In the genomic region with DNA sequence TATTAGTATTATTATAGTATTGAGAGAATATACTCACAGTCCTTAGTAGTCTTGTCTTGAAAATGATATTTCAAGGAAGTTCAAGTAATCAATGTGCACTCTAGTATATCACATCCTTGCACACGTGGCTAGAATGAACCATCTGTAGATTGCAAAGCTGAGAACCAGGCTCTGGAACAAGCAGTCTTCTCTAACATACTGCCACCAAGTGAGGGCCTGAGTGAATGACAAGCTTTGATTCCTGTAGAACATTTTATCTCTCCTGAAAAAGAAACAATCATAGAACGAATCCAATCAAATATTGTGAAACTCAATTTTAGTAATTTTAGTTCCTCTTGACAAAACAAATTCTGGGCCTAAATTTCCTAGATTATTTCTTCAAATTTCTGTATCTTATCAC, we compare ENCODE assay signal across 11 cellular contexts. TPM values are rescaled to one million over a fixed set of nuclear protein-coding genes. Genes with fewer than 3 reads are reported as not detected.
A peak's percentile ranks its signal among the peaks of the same experiment; 100 is the strongest.
DNase-seq lines count a peak whose midpoint lies in the region; ATAC-seq and TF ChIP-seq lines count a peak whose summit lies in the region.
"Had no signal": no experiment of that assay in that cellular context is flagged by ENCODE, and none has a peak within 500 bp of the region (broad histone marks: within the 10 kb centered on the region; RNA-seq: fewer than 3 reads in every experiment).

No MANE protein-coding gene starts in this region.

- H3K27ac ChIP-seq in osteoblast (ENCODE audit: low read depth, low read length) = no peak overlapping the region
- H3K27ac ChIP-seq: BLaER1 had no signal

- no peaks in the 10 kb centered on the region for H4K20me1 ChIP-seq in osteoblast (ENCODE audit: insufficient read depth, low read length)
- H4K20me1 ChIP-seq: BLaER1 had no signal

- H3K9me3 ChIP-seq in osteoblast (ENCODE audit: low read depth, low read length) = no peaks in the 10 kb centered on the region
- H3K9me3 ChIP-seq: BLaER1 had no signal

- no peaks in the 10 kb centered on the region for H3K79me2 ChIP-seq in osteoblast (ENCODE audit: insufficient read depth, low read length)

- CTCF ChIA-PET in activated CD4-positive, alpha-beta T cell treated with anti-CD3 and anti-CD28 coated beads, Interleukin-2, amount 10 ng/mL, durations not matched to agents 7 days and 5 days (lab: Charles Lee) = no interaction called here

- H3K27ac Mint-ChIP-seq in activated CD4-positive, alpha-beta T cell treated with anti-CD3 and anti-CD28 coated beads, Interleukin-2, amount 10 ng/mL, durations not matched to agents 7 days and 5 days = no peak overlapping the region
- H3K27ac Mint-ChIP-seq: activated B cell treated with CpG ODN at 0.5 μM for 24 hours, naive B cell had no signal

- H3K4me1 ChIP-seq in osteoblast (ENCODE audit: insufficient read depth, low read length) = no peaks in the 10 kb centered on the region
- H3K4me1 ChIP-seq: BLaER1 had no signal

- H2AFZ ChIP-seq in osteoblast (ENCODE audit: low read length) = no peak overlapping the region

- no peak for ATAC-seq in GM21515 (IDR thresholded peaks at IDR 0.05; ENCODE audit: unreplicated experiment)

- H3K4me1 Mint-ChIP-seq in activated CD4-positive, alpha-beta T cell treated with anti-CD3 and anti-CD28 coated beads, Interleukin-2, amount 10 ng/mL, durations not matched to agents 7 days and 5 days = no peaks in the 10 kb centered on the region
- H3K4me1 Mint-ChIP-seq: activated B cell treated with CpG ODN at 0.5 μM for 24 hours, naive B cell had no signal

- H3K9me3 Mint-ChIP-seq in activated CD4-positive, alpha-beta T cell treated with anti-CD3 and anti-CD28 coated beads, Interleukin-2, amount 10 ng/mL, durations not matched to agents 7 days and 5 days = no peaks in the 10 kb centered on the region
- H3K9me3 Mint-ChIP-seq: activated B cell treated with CpG ODN at 0.5 μM for 24 hours, naive B cell had no signal

- H3K36me3 Mint-ChIP-seq in activated CD4-positive, alpha-beta T cell treated with anti-CD3 and anti-CD28 coated beads, Interleukin-2, amount 10 ng/mL, durations not matched to agents 7 days and 5 days (ENCODE audit: low read depth) = no peaks in the 10 kb centered on the region
- H3K36me3 Mint-ChIP-seq: naive B cell had no signal

- no peak overlapping the region for H3K4me3 ChIP-seq in osteoblast (ENCODE audit: insufficient read depth, low read length)
- H3K4me3 ChIP-seq: BLaER1 had no signal

- DNase-seq in NCI-H1105 treated with DMSO at 0.1 percent for 48 hours (lab: John Stamatoyannopoulos, UW) = peak; percentile 17
- no peak for DNase-seq in NCI-H1105 (lab: John Stamatoyannopoulos, UW)
- DNase-seq in HuH-7.5 (ENCODE audit: low spot score) = peak; percentile 10
- DNase-seq in amniotic epithelial cell (ENCODE audit: low read depth) = peak; percentile 9
- no peak for DNase-seq in osteoblast (ENCODE audit: insufficient read length, low spot score, missing footprints)
- no peak for DNase-seq in central memory CD4-positive, alpha-beta T cell
- no peak for DNase-seq in activated CD4-positive, alpha-beta T cell treated with anti-CD3 and anti-CD28 coated beads, Interleukin-2, amount 10 ng/mL, durations not matched to agents 7 days and 5 days
- DNase-seq: activated B cell treated with CpG ODN at 0.5 μM for 24 hours, naive B cell had no signal

- no peak overlapping the region for H3K4me3 Mint-ChIP-seq in activated CD4-positive, alpha-beta T cell treated with anti-CD3 and anti-CD28 coated beads, Interleukin-2, amount 10 ng/mL, durations not matched to agents 7 days and 5 days
- H3K4me3 Mint-ChIP-seq: activated B cell treated with CpG ODN at 0.5 μM for 24 hours, naive B cell had no signal

- no peak overlapping the region for H3K4me2 ChIP-seq in osteoblast (ENCODE audit: insufficient read depth, low read length)
- H3K4me2 ChIP-seq: BLaER1 had no signal

- H3K27me3 Mint-ChIP-seq in activated CD4-positive, alpha-beta T cell treated with anti-CD3 and anti-CD28 coated beads, Interleukin-2, amount 10 ng/mL, durations not matched to agents 7 days and 5 days = peaks cover 3% of the 10 kb centered on the region

- POLR2A ChIA-PET in activated CD4-positive, alpha-beta T cell treated with anti-CD3 and anti-CD28 coated beads, Interleukin-2, amount 10 ng/mL, durations not matched to agents 7 days and 5 days (lab: Charles Lee) = no interaction called here

- no peaks in the 10 kb centered on the region for H3K27me3 ChIP-seq in osteoblast (ENCODE audit: insufficient read depth, low read length)
- H3K27me3 ChIP-seq: BLaER1 had no signal

- peak; percentile 51 for TF ChIP-seq CTCF in osteoblast (IDR thresholded peaks at IDR 0.05; ENCODE audit: extremely low read depth, low read depth, low read length)

- no peaks in the 10 kb centered on the region for H3K36me3 ChIP-seq in osteoblast (ENCODE audit: insufficient read depth, low read length)
- H3K36me3 ChIP-seq: BLaER1 had no signal

RNA-seq across cellular contexts. Expression of a gene that starts 55.3 kb away (rescaled TPM):
- not detected in 2 replicates for total RNA-seq in osteoblast
- total RNA-seq in activated CD4-positive, alpha-beta T cell treated with anti-CD3 and anti-CD28 coated beads, Interleukin-2, amount 10 ng/mL, durations not matched to agents 7 days and 5 days = not detected
- total RNA-seq: activated B cell treated with CpG ODN at 0.5 μM for 24 hours had no signal

Comparison
In these comparisons a context has a peak if more than half of its experiments do, and no peak if none do; other contexts are left out.
1. DNase-seq: peak in NCI-H1105 treated with DMSO at 0.1 percent for 48 hours (single experiment), HuH-7.5 (single experiment) and amniotic epithelial cell (single experiment); none in NCI-H1105 (single experiment), osteoblast (single experiment), central memory CD4-positive, alpha-beta T cell (single experiment) and activated CD4-positive, alpha-beta T cell treated with anti-CD3 and anti-CD28 coated beads, Interleukin-2, amount 10 ng/mL, durations not matched to agents 7 days and 5 days (single experiment).